In the genomic region with DNA sequence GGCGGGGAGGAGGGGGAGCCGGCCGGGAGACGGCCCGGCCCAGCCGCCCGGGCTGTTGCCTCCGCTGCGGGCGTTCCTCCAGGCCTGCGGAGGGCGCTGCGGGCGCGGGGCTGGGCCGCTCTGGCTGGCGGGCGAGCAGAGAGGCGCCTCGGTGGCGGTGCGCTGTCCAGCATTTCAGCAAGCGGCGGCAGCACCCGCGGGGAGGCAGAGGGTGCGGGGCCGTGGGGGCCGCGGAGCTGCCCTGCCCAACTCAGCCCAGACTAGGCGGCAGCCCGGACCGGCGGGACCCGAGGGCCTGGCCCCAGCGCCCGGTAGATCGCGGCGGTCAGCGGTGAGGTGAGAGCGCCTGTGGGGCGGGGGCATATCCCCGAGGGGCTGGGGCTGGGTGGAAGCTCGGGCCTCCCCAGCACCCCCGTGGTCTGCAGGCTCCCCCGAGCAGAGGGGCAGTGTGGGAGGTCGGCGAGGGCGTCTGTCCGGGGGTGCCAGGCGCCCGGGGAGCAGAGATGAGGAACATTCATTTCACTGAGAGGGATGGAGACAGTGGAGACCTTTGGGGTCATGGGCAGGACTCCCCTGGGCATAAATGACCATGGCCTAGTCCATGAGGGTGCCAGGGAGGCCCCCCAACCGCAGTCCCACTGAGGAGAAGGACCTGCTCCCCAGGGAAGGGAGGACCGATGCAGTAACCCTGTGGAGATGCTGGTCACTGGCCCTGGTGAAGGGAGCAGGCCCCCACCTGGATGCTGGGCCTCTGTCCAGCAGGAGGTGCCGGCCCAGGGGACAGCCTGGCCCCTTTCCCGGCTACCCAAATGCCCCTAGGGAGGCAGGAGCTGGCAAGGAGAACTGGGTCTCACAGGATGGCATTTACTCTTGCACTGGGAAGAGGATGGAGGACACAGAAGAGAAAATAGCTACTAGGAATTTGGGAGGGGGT, we compare ENCODE assay signal across 1 cellular context.
TF ChIP-seq lines count a peak whose summit lies in the region.

A gene with protein sequence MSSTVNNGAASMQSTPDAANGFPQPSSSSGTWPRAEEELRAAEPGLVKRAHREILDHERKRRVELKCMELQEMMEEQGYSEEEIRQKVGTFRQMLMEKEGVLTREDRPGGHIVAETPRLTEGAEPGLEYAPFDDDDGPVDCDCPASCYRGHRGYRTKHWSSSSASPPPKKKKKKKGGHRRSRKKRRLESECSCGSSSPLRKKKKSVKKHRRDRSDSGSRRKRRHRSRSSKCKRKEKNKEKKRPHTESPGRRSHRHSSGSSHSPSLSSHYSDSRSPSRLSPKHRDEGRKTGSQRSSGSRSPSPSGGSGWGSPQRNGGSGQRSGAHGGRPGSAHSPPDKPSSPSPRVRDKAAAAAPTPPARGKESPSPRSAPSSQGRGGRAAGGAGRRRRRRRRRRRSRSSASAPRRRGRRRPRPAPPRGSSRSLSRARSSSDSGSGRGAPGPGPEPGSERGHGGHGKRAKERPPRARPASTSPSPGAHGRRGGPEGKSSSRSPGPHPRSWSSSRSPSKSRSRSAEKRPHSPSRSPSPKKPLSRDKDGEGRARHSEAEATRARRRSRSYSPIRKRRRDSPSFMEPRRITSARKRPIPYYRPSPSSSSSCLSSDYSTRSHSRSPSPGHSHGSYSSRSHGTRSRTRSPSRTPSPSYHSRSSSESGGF (plus strand): TSS at position 165 of the 934 bp plus-strand sequence. CDS start 33,171 bp downstream, outside the sequence.

TF ChIP-seq in SK-N-SH treated with all-trans-retinoic acid at 6 μM for 48 hours, 23 proteins besides CTCF, POLR2A, EP300 and RAD21 (continued from another document):
- TF ChIP-seq, protein P1, sequence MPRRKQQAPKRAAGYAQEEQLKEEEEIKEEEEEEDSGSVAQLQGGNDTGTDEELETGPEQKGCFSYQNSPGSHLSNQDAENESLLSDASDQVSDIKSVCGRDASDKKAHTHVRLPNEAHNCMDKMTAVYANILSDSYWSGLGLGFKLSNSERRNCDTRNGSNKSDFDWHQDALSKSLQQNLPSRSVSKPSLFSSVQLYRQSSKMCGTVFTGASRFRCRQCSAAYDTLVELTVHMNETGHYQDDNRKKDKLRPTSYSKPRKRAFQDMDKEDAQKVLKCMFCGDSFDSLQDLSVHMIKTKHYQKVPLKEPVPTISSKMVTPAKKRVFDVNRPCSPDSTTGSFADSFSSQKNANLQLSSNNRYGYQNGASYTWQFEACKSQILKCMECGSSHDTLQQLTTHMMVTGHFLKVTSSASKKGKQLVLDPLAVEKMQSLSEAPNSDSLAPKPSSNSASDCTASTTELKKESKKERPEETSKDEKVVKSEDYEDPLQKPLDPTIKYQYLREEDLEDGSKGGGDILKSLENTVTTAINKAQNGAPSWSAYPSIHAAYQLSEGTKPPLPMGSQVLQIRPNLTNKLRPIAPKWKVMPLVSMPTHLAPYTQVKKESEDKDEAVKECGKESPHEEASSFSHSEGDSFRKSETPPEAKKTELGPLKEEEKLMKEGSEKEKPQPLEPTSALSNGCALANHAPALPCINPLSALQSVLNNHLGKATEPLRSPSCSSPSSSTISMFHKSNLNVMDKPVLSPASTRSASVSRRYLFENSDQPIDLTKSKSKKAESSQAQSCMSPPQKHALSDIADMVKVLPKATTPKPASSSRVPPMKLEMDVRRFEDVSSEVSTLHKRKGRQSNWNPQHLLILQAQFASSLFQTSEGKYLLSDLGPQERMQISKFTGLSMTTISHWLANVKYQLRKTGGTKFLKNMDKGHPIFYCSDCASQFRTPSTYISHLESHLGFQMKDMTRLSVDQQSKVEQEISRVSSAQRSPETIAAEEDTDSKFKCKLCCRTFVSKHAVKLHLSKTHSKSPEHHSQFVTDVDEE (CRISPR knock-in tag; IDR thresholded peaks at IDR 0.05): peak; percentile 96
- TF ChIP-seq ISL1 (CRISPR knock-in tag; IDR thresholded peaks at IDR 0.05): 0 out of 2 replicates have a peak, but pooled peaks have one; percentile 28
